ENCODE assay signal across 11 cellular contexts in the genomic region with DNA sequence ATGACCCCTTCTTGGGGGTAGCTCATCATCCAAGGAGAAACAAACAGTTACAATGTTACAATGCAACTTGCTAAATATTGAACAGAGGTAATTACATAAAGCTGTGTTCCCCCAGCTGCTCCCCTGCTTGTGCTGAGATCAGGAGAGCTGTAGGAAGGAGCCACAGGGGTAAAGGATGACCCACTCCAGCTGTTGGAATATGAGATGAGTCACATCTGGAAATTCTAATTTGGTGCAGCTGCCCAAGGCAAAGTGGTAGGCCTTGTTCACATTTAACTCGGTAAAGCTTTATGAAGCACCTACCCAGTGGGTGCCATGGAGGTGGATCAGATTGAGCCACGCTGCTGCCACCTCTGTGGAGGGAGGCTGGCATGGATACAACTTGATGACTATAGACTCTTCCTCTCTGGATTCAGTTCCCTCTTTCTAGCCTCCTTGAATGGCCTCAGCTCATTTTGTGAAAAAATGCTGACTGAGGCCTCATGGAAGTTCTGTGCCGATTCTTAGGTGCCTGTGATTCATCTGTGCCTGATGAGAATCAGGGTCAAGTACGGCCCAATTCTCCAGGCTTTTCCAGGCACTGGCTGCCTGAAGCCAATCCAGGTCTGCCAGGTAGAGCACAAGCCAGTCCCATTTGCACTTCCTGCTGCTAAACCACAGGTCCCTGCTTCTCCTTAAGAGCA. TPM values are rescaled to one million over a fixed set of nuclear protein-coding genes. Genes with fewer than 3 reads are reported as not detected.
A peak's percentile ranks its signal among the peaks of the same experiment; 100 is the strongest.
DNase-seq lines count a peak whose midpoint lies in the region; ATAC-seq and TF ChIP-seq lines count a peak whose summit lies in the region.
"Had no signal": no experiment of that assay in that cellular context is flagged by ENCODE, and none has a peak within 500 bp of the region (broad histone marks: within the 10 kb centered on the region; RNA-seq: fewer than 3 reads in every experiment).

No MANE protein-coding gene starts in this region.

- H3K27ac ChIP-seq in adrenal gland = peak overlapping the region in 4 of 5 donors; percentile 3 to 83 (median 44)
- H3K27ac ChIP-seq in muscle layer of duodenum (ENCODE audit: low read length) = peak overlapping the region; percentile 27
- H3K27ac ChIP-seq: ascending aorta had no signal

- H3K4me1 ChIP-seq in adrenal gland (replicated peaks in 1 of 2) (peaks cover 9 to 21% of the 10 kb centered on the region in 2 donors), muscle layer of duodenum (ENCODE audit: control insufficient read depth in 1 of 2, insufficient read depth in 2 of 2, low read length in 2 of 2) (peaks cover 13 to 28% of the 10 kb centered on the region in 2 donors)
- H3K4me1 ChIP-seq: ascending aorta had no signal

- no peak for TF ChIP-seq POLR2A in adrenal gland (IDR thresholded peaks at IDR 0.05)

- intact Hi-C loops in adrenal gland (cut with DNase I) = no loop called here

- H3K9me3 ChIP-seq in adrenal gland (replicated peaks in 1 of 3) (no peaks in the 10 kb centered on the region), muscle layer of duodenum (ENCODE audit: control insufficient read depth in 1 of 2, low read length in 2 of 2) (no peaks in the 10 kb centered on the region)
- H3K9me3 ChIP-seq: ascending aorta had no signal

- no peak for TF ChIP-seq CTCF in adrenal gland (IDR thresholded peaks at IDR 0.05)

- DNase-seq in HCEC 1CT = peak; percentile 70
- DNase-seq in adrenal gland = peak in 5 of 7 donors; percentile 55 to 76 (median 62)
- DNase-seq: activated CD8-positive, alpha-beta memory T cell treated with anti-CD3 and anti-CD28 coated beads for 24 hours; DMS79; NCI-H2171; stimulated activated CD4-positive, alpha-beta T cell treated with anti-CD3 and anti-CD28 coated beads, Interleukin-12 subunit alpha, Interleukin-12 subunit beta, amount 100 ng/mL, for 4 hours had no signal

- 19 to 38% (median 32%) methylated on average over 4 of the region's 4 CpGs for WGBS in adrenal gland, 4 donors

- H3K36me3 ChIP-seq in adrenal gland (replicated peaks in 1 of 2) (peaks cover 0 to 41% of the 10 kb centered on the region in 2 donors), muscle layer of duodenum (ENCODE audit: control insufficient read depth in 1 of 2, insufficient read depth in 2 of 2, low read length in 2 of 2) (peaks cover 11 to 27% of the 10 kb centered on the region in 2 donors)

- H3K4me3 ChIP-seq in adrenal gland (no peak overlapping the region), muscle layer of duodenum (ENCODE audit: low read depth in 1 of 2, low read length in 2 of 2) (no peak overlapping the region)
- H3K4me3 ChIP-seq: ascending aorta had no signal

- ATAC-seq in GM21786 (IDR thresholded peaks at IDR 0.05; ENCODE audit: unreplicated experiment) (no peak), GM21528 (IDR thresholded peaks at IDR 0.05; ENCODE audit: low FRiP score, unreplicated experiment) (no peak), GM19023 (IDR thresholded peaks at IDR 0.05; ENCODE audit: unreplicated experiment) (no peak)

- H3K27me3 ChIP-seq in adrenal gland (no peaks in the 10 kb centered on the region), muscle layer of duodenum (ENCODE audit: low read depth, low read length) (no peaks in the 10 kb centered on the region)
- H3K27me3 ChIP-seq: ascending aorta had no signal

RNA-seq across cellular contexts. Expression of gene ZNF689, which starts 7.5 kb away (rescaled TPM):
- total RNA-seq in adrenal gland = 10 to 100 TPM in 4 of 8 donors, 1 to 10 TPM in 4; 7.9 to 12.9 (median 10.1) TPM
- polyA plus RNA-seq in adrenal gland = 1 to 10 TPM; 2.9 to 6.4 (median 3.2) TPM

RNA-seq across cellular contexts. Expression of gene ZNF785, which starts 17.2 kb away (rescaled TPM):
- 10 to 100 TPM in 7 of 8 donors, 1 to 10 TPM in 1; 9.4 to 37.0 (median 15.4) TPM for total RNA-seq in adrenal gland
- 10 to 100 TPM in 1 of 3 donors, 1 to 10 TPM in 2; 3.4 to 11.2 (median 8.9) TPM for polyA plus RNA-seq in adrenal gland

RNA-seq across cellular contexts. Expression of gene ZNF688, which starts 31.2 kb away (rescaled TPM):
- 10 to 100 TPM; 10.3 to 33.2 (median 18.2) TPM for total RNA-seq in adrenal gland
- polyA plus RNA-seq in adrenal gland = 10 to 100 TPM; 16.4 to 43.4 (median 33.9) TPM

RNA-seq across cellular contexts. Expression of gene ZNF764, which starts 44.6 kb away (rescaled TPM):
- 10 to 100 TPM in 3 of 8 donors, 1 to 10 TPM in 5; 5.1 to 15.0 (median 9.8) TPM for total RNA-seq in adrenal gland
- 1 to 10 TPM; 3.6 to 9.7 (median 5.9) TPM for polyA plus RNA-seq in adrenal gland

RNA-seq across cellular contexts. Expression of gene PRR14, which starts 48.0 kb away (rescaled TPM):
- 10 to 100 TPM in 7 of 8 donors, 1 to 10 TPM in 1; 10.0 to 70.4 (median 39.3) TPM for total RNA-seq in adrenal gland
- 100 to 1,000 TPM in 2 of 3 donors, 10 to 100 TPM in 1; 29.8 to 204 (median 114) TPM for polyA plus RNA-seq in adrenal gland
